Comparison of ENCODE assay signal across 19 cellular contexts in genomic region chrY:12483394-12483793, GRCh38.
DNase-seq lines count a peak whose midpoint lies in the region; ATAC-seq and TF ChIP-seq lines count a peak whose summit lies in the region.
"Had no signal": no experiment of that assay in that cellular context is flagged by ENCODE, and none has a peak within 500 bp of the region (broad histone marks: within the 10 kb centered on the region; RNA-seq: fewer than 3 reads in every experiment).

No MANE protein-coding gene starts in this region.

- H3K9me2 ChIP-seq in OCI-LY7 (ENCODE audit: insufficient read depth, low read length), result no peaks in the 10 kb centered on the region

- POLR2A ChIA-PET in OCI-LY7 (lab: Charles Lee), result no interaction called here

- no peaks in the 10 kb centered on the region for H3K4me1 Mint-ChIP-seq in immature natural killer cell

- H3K36me3 ChIP-seq in OCI-LY7 (ENCODE audit: insufficient read depth, low read length), result no peaks in the 10 kb centered on the region
- H3K36me3 ChIP-seq: BLaER1 treated with 17β-estradiol and CSF1 and Interleukin-3, amounts not matched to agents 10 nM and 100 nM; HAP-1 had no signal

- no peak for ATAC-seq in HG02571 (IDR thresholded peaks at IDR 0.05; ENCODE audit: unreplicated experiment)
- ATAC-seq in GM21447 (IDR thresholded peaks at IDR 0.05; ENCODE audit: unreplicated experiment), result no peak
- ATAC-seq: A549; CD8-positive, alpha-beta T cell; K562 had no signal

- H2AFZ ChIP-seq in OCI-LY7 (ENCODE audit: low read length), result no peak overlapping the region

- no peak for TF ChIP-seq CTCF in epithelial cell of esophagus (IDR thresholded peaks at IDR 0.05; ENCODE audit: insufficient read depth, low read depth, low read length, missing control alignments)
- TF ChIP-seq CTCF in OCI-LY7 (conservative IDR thresholded peaks at IDR 0.05; ENCODE audit: low read length), result no peak

- no peaks in the 10 kb centered on the region for H3K9me3 Mint-ChIP-seq in immature natural killer cell
- H3K9me3 Mint-ChIP-seq: CD8-positive, alpha-beta T cell had no signal

- H3K27ac ChIP-seq in OCI-LY7 (ENCODE audit: low read depth, low read length, poor library complexity, severe bottlenecking), result no peak overlapping the region
- H3K27ac ChIP-seq: 22Rv1; A549; BLaER1 treated with 17β-estradiol and CSF1 and Interleukin-3, amounts not matched to agents 10 nM and 100 nM had no signal

- DNase-seq in NCI-H2171 treated with DMSO at 0.1 percent for 48 hours (lab: John Stamatoyannopoulos, UW), result peak; percentile 6
- DNase-seq in NCI-H2171 (lab: John Stamatoyannopoulos, UW), result no peak
- peak; percentile 18 for DNase-seq in KBM-7
- DNase-seq in epithelial cell of esophagus (ENCODE audit: low read depth), result peak; percentile 82
- DNase-seq in immature natural killer cell, result no peak
- DNase-seq in OCI-LY7 (ENCODE audit: low spot score), result no peak
- DNase-seq: Calu3; CD8-positive, alpha-beta T cell; DMS53; DND-41; GDM1; IMR-90 had no signal

- intact Hi-C loops in OCI-LY7 (cut with micrococcal nuclease; ENCODE audit: unreplicated experiment), result no loop called here

- H3K4me3 ChIP-seq in epithelial cell of esophagus (ENCODE audit: low read length) (no peak overlapping the region), OCI-LY7 (ENCODE audit: low read depth, low read length, poor library complexity, severe bottlenecking) (no peak overlapping the region)
- H3K4me3 ChIP-seq: A549; BLaER1 treated with 17β-estradiol and CSF1 and Interleukin-3, amounts not matched to agents 10 nM and 100 nM; HAP-1; K562 had no signal

- H3K9me3 ChIP-seq in OCI-LY7 (ENCODE audit: low read length), result no peaks in the 10 kb centered on the region
- H3K9me3 ChIP-seq: A549; BLaER1 treated with 17β-estradiol and CSF1 and Interleukin-3, amounts not matched to agents 10 nM and 100 nM; HAP-1 had no signal

- H3K27me3 Mint-ChIP-seq in immature natural killer cell (ENCODE audit: low read depth in 3 of 3), result no peaks in the 10 kb centered on the region

- in situ Hi-C loops in KBM-7 (cut with MboI; ENCODE audit: low pct_unique_long_range_greater_than_20kb, low sequenced_read_pairs), result no loop called here

- no peak overlapping the region for H3K27ac Mint-ChIP-seq in immature natural killer cell
- H3K27ac Mint-ChIP-seq: CD8-positive, alpha-beta T cell had no signal

- H3K36me3 Mint-ChIP-seq in immature natural killer cell, result no peaks in the 10 kb centered on the region
- H3K36me3 Mint-ChIP-seq: CD8-positive, alpha-beta T cell had no signal

- no peak overlapping the region for H3K4me3 Mint-ChIP-seq in immature natural killer cell
- H3K4me3 Mint-ChIP-seq: CD8-positive, alpha-beta T cell had no signal

- no TSS peak for BruUV-seq in OCI-LY7 (replicated peaks; lab: Mats Ljungman, UMichigan)

- H3K79me2 ChIP-seq in OCI-LY7 (ENCODE audit: insufficient read depth, low read depth, low read length), result no peaks in the 10 kb centered on the region

- CTCF ChIA-PET in OCI-LY7 (lab: Charles Lee; ENCODE audit: unreplicated experiment), result no interaction called here

- H4K20me1 ChIP-seq in OCI-LY7 (ENCODE audit: insufficient read depth, low read length), result no peaks in the 10 kb centered on the region
- H4K20me1 ChIP-seq: BLaER1 treated with 17β-estradiol and CSF1 and Interleukin-3, amounts not matched to agents 10 nM and 100 nM had no signal

- H3K4me1 ChIP-seq in OCI-LY7 (ENCODE audit: insufficient read depth, low read length, poor library complexity, severe bottlenecking), result no peaks in the 10 kb centered on the region
- H3K4me1 ChIP-seq: A549; BLaER1 treated with 17β-estradiol and CSF1 and Interleukin-3, amounts not matched to agents 10 nM and 100 nM; HAP-1 had no signal

- H3K4me2 ChIP-seq in OCI-LY7 (ENCODE audit: low read length), result no peak overlapping the region
- H3K4me2 ChIP-seq: A549; BLaER1 treated with 17β-estradiol and CSF1 and Interleukin-3, amounts not matched to agents 10 nM and 100 nM had no signal

Comparison
In these comparisons a context has a peak if more than half of its experiments do, and no peak if none do; other contexts are left out.
1. DNase-seq: peak in NCI-H2171 treated with DMSO at 0.1 percent for 48 hours (single experiment), KBM-7 (single experiment) and epithelial cell of esophagus (single experiment); none in NCI-H2171 (single experiment), immature natural killer cell (0 of 3) and OCI-LY7 (single experiment).